11 cellular contexts compared by ENCODE assay signal in the genomic region with DNA sequence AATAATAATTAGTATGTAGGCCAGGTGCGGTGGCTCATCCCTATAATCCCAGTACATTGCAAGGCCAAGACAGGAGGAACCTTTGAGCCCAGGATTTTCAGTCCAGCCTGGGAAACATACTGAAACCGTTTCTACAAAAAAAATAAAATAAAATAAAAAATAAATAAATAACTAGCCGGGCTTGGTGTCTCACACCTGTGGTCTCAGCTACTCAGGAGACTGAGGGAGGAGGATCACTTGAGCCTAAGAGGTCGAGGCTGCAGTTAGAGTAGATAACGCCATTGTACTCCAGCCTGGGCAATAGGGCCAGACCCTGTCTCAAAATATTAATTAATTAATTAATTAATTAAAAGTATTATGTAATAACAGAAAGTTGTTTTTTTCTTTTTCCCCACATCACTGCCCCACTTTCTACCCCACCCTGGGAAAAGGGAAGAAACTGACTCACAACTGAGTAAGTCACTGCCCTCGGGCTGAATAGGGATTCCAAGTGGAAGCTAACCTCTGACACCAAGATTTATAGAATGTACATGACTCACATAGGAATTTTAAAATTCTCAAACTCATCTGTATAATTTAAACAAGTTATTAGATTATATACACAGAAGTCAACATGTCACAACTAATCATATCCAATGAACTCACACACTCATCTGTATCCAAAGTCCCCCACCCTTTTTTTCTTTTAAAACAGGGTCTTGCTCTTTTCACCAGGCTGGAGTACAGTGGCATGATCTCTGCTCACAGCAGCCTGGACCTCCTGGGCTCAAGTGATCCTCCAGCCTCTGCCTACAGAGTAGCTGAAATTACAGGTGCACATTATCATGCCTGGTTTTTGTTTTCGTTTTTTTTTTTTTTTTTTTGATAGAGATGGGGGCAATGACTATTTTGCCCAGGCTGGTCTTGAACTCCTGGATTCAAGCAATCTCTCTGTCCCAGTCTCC. TPM values are rescaled to one million over a fixed set of nuclear protein-coding genes. Genes with fewer than 3 reads are reported as not detected.
DNase-seq lines count a peak whose midpoint lies in the region; ATAC-seq and TF ChIP-seq lines count a peak whose summit lies in the region.
"Had no signal": no experiment of that assay in that cellular context is flagged by ENCODE, and none has a peak within 500 bp of the region (broad histone marks: within the 10 kb centered on the region; RNA-seq: fewer than 3 reads in every experiment).

No MANE protein-coding gene starts in this region.

- TF ChIP-seq CTCF in AG09309 (IDR thresholded peaks at IDR 0.05; ENCODE audit: control insufficient read depth, insufficient read depth, low read depth, low read length, missing control alignments) (no peak), brain microvascular endothelial cell (IDR thresholded peaks at IDR 0.05; ENCODE audit: low read depth, low read length, missing control alignments) (no peak)

- H3K36me3 Mint-ChIP-seq in activated naive CD8-positive, alpha-beta T cell treated with anti-CD3 and anti-CD28 coated beads for 36 hours: peaks cover 80% of the 10 kb centered on the region

- H3K4me1 Mint-ChIP-seq in activated naive CD8-positive, alpha-beta T cell treated with anti-CD3 and anti-CD28 coated beads for 36 hours: no peaks in the 10 kb centered on the region

- H3K36me3 ChIP-seq in brain microvascular endothelial cell (replicated peaks): peaks cover 6% of the 10 kb centered on the region

- H3K27ac ChIP-seq in brain microvascular endothelial cell: no peak overlapping the region
- H3K27ac ChIP-seq: testis had no signal

- DNase-seq in AG09309 (ENCODE audit: low read depth) (peak; percentile 44), LHCN-M2 (ENCODE audit: low read depth) (peak; percentile 75), brain microvascular endothelial cell (peak; percentile 64), iris pigment epithelial cell (ENCODE audit: low read depth) (peak; percentile 92)
- DNase-seq in activated naive CD8-positive, alpha-beta T cell treated with anti-CD3 and anti-CD28 coated beads for 36 hours: no peak
- no peak for DNase-seq in activated CD8-positive, alpha-beta memory T cell treated with anti-CD3 and anti-CD28 coated beads, Interleukin-2, amount 50 U/mL, for 48 hours
- DNase-seq: NCI-H2029, testis had no signal

- no peak overlapping the region for H3K4me3 Mint-ChIP-seq in activated naive CD8-positive, alpha-beta T cell treated with anti-CD3 and anti-CD28 coated beads for 36 hours
- H3K4me3 Mint-ChIP-seq: B cell had no signal

- H3K27me3 ChIP-seq in brain microvascular endothelial cell (replicated peaks): no peaks in the 10 kb centered on the region
- H3K27me3 ChIP-seq: testis had no signal

- no peaks in the 10 kb centered on the region for H3K27me3 Mint-ChIP-seq in activated naive CD8-positive, alpha-beta T cell treated with anti-CD3 and anti-CD28 coated beads for 36 hours
- H3K27me3 Mint-ChIP-seq: B cell had no signal

- in situ Hi-C loops in brain microvascular endothelial cell (cut with HindIII; ENCODE audit: low pct_ligation_motif_present, low sequenced_read_pairs): no loop called here

- no peak for ATAC-seq in GM18519 (IDR thresholded peaks at IDR 0.05; ENCODE audit: low FRiP score, unreplicated experiment)
- no peak for ATAC-seq in HG03342 (IDR thresholded peaks at IDR 0.05; ENCODE audit: unreplicated experiment)

- H3K4me3 ChIP-seq in AG09309 (ENCODE audit: control insufficient read depth, low read depth, low read length) (no peak overlapping the region), brain microvascular endothelial cell (ENCODE audit: low read depth, low read length) (no peak overlapping the region)
- H3K4me3 ChIP-seq: testis had no signal

- no peak overlapping the region for H3K27ac Mint-ChIP-seq in activated naive CD8-positive, alpha-beta T cell treated with anti-CD3 and anti-CD28 coated beads for 36 hours
- H3K27ac Mint-ChIP-seq: B cell had no signal

- peaks cover 29% of the 10 kb centered on the region for H3K9me3 Mint-ChIP-seq in activated naive CD8-positive, alpha-beta T cell treated with anti-CD3 and anti-CD28 coated beads for 36 hours

RNA-seq across cellular contexts. Expression of a gene that starts 12.5 kb away (rescaled TPM):
- 10.8 and 11.5 TPM in 2 replicates for total RNA-seq in LHCN-M2 (2014; rRNA removed)
- 4.3 TPM for polyA plus RNA-seq in LHCN-M2 (2012)
- 10 to 100 TPM; 15.1 to 15.9 TPM for total RNA-seq in activated naive CD8-positive, alpha-beta T cell treated with anti-CD3 and anti-CD28 coated beads for 36 hours

Comparison
In these comparisons a context has a peak if more than half of its experiments do, and no peak if none do; other contexts are left out.
1. DNase-seq: peak in AG09309 (single experiment), LHCN-M2 (single experiment), brain microvascular endothelial cell (single experiment) and iris pigment epithelial cell (single experiment); none in activated naive CD8-positive, alpha-beta T cell treated with anti-CD3 and anti-CD28 coated beads for 36 hours (single experiment) and activated CD8-positive, alpha-beta memory T cell treated with anti-CD3 and anti-CD28 coated beads, Interleukin-2, amount 50 U/mL, for 48 hours (single experiment).